In the genomic region with DNA sequence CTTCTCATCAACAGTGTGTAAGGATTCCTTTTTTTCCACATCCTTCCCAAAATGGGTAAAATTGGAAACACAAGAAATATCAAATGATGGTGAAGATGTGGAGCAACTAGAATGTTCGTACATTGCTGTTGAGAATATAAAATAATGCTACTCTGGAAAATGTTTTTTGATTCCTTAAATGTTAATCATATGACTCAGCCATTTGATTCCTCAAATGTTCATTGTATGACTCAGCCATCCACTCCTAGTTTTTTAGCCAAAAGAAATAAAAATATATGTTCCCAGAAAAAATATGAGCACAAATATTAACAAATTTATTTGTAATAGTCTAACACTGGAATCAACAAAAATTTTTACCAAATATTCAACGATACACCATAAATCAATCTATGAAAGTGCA, we compare ENCODE assay signal across 1 cellular context.
TF ChIP-seq lines count a peak whose summit lies in the region.

No MANE protein-coding gene starts in this region.

TF ChIP-seq in IMR-90, 13 proteins besides CTCF, POLR2A, EP300 and RAD21:
- no peak for TF ChIP-seq RCOR1 (IDR thresholded peaks at IDR 0.05; ENCODE audit: insufficient replicate concordance, low read length)
- TF ChIP-seq ELK1 (IDR thresholded peaks at IDR 0.05; ENCODE audit: borderline replicate concordance, low read depth, low read length): no peak
- TF ChIP-seq MAFK (IDR thresholded peaks at IDR 0.05; ENCODE audit: low read depth, low read length): no peak
- TF ChIP-seq CEBPB (IDR thresholded peaks at IDR 0.05; ENCODE audit: low read depth, low read length): no peak
- TF ChIP-seq NFE2L2 (IDR thresholded peaks at IDR 0.05; ENCODE audit: low read depth, low read length): no peak
- TF ChIP-seq MXI1 (IDR thresholded peaks at IDR 0.05; ENCODE audit: borderline replicate concordance, low read depth, low read length): no peak
- no peak for TF ChIP-seq USF2 (IDR thresholded peaks at IDR 0.05; ENCODE audit: low read depth, low read length)
TF ChIP-seq in IMR-90: peak in this region for 0.
